Comparison of ENCODE assay signal across 20 cellular contexts in genomic region chr11:129866328-129866727, GRCh38. TPM values are rescaled to one million over a fixed set of nuclear protein-coding genes. Genes with fewer than 3 reads are reported as not detected.
DNase-seq lines count a peak whose midpoint lies in the region; ATAC-seq and TF ChIP-seq lines count a peak whose summit lies in the region.
"Had no signal": no experiment of that assay in that cellular context is flagged by ENCODE, and none has a peak within 500 bp of the region (broad histone marks: within the 10 kb centered on the region; RNA-seq: fewer than 3 reads in every experiment).

No MANE protein-coding gene starts in this region.

- no peak overlapping the region for H3K4me3 ChIP-seq in mucosa of stomach (ENCODE audit: low read length)
- H3K4me3 ChIP-seq: adrenal gland, dorsolateral prefrontal cortex had no signal

- H3K9ac ChIP-seq in mucosa of stomach (ENCODE audit: low read length) = peak overlapping the region; percentile 33

- no peak for TF ChIP-seq CTCF in VCaP (conservative IDR thresholded peaks at IDR 0.05)

- ATAC-seq in left ventricle myocardium superior (peak; percentile 53), Right ventricle myocardium superior (ENCODE audit: poor library complexity) (no peak), HG03521 (IDR thresholded peaks at IDR 0.05; ENCODE audit: unreplicated experiment) (no peak)
- ATAC-seq: PC-3, SK-N-SH treated with all-trans-retinoic acid at 6 μM for 48 hours had no signal

- no peaks in the 10 kb centered on the region for H3K27me3 ChIP-seq in mucosa of stomach (ENCODE audit: control insufficient read depth, insufficient read depth, low read length)
- H3K27me3 ChIP-seq: adrenal gland, dorsolateral prefrontal cortex had no signal

- H3K27ac ChIP-seq in VCaP = peak overlapping the region; percentile 92
- H3K27ac ChIP-seq: adrenal gland, dorsolateral prefrontal cortex, HL-60 had no signal

- intact Hi-C loops in left ventricle myocardium superior (cut with micrococcal nuclease) (no loop called here), Right ventricle myocardium superior (cut with DNase I) (no loop called here)

- H3K36me3 ChIP-seq in mucosa of stomach (ENCODE audit: control insufficient read depth, insufficient read depth, low read length) = no peaks in the 10 kb centered on the region

- H3K9me3 ChIP-seq in mucosa of stomach (ENCODE audit: control insufficient read depth, low read length) = no peaks in the 10 kb centered on the region
- H3K9me3 ChIP-seq: adrenal gland had no signal

- DNase-seq in left ventricle myocardium superior (no peak), Right ventricle myocardium superior (no peak), G401 (ENCODE audit: low spot score) (no peak)
- no peak for DNase-seq in activated T-cell treated with anti-CD3 and anti-CD28 coated beads, Interleukin-2, amount 50 U/mL, for 48 hours
- DNase-seq: adrenal gland, COR-L47, dorsolateral prefrontal cortex, erythroblast, foreskin melanocyte, MM.1S, NCI-H1694, NCI-H2227 treated with DMSO at 0.1 percent for 48 hours, PC-3, T1000 had no signal

- peaks cover 30% of the 10 kb centered on the region for H3K4me1 ChIP-seq in mucosa of stomach (ENCODE audit: control insufficient read depth, insufficient read depth, low read length)

- in situ Hi-C loops in G401 (cut with HindIII; ENCODE audit: low sequenced_read_pairs) = no loop called here

RNA-seq across cellular contexts. Expression of gene NFRKB, which starts 29.1 kb away (rescaled TPM):
- total RNA-seq in left ventricle myocardium superior (12.3 TPM), Right ventricle myocardium superior (9.5 TPM)
- 34.2 and 37.5 TPM in 2 replicates for total RNA-seq in G401 (2014; rRNA removed; shearing (Covaris generic))

RNA-seq across cellular contexts. Expression of gene TMEM45B, which starts 50.7 kb away (rescaled TPM):
- total RNA-seq in left ventricle myocardium superior (0.10 TPM), Right ventricle myocardium superior (not detected)
- not detected in 2 replicates for total RNA-seq in G401 (2014; rRNA removed; shearing (Covaris generic))
- total RNA-seq: neural crest cell had no signal
